Comparison of ENCODE assay signal across 1 cellular context in the genomic region with DNA sequence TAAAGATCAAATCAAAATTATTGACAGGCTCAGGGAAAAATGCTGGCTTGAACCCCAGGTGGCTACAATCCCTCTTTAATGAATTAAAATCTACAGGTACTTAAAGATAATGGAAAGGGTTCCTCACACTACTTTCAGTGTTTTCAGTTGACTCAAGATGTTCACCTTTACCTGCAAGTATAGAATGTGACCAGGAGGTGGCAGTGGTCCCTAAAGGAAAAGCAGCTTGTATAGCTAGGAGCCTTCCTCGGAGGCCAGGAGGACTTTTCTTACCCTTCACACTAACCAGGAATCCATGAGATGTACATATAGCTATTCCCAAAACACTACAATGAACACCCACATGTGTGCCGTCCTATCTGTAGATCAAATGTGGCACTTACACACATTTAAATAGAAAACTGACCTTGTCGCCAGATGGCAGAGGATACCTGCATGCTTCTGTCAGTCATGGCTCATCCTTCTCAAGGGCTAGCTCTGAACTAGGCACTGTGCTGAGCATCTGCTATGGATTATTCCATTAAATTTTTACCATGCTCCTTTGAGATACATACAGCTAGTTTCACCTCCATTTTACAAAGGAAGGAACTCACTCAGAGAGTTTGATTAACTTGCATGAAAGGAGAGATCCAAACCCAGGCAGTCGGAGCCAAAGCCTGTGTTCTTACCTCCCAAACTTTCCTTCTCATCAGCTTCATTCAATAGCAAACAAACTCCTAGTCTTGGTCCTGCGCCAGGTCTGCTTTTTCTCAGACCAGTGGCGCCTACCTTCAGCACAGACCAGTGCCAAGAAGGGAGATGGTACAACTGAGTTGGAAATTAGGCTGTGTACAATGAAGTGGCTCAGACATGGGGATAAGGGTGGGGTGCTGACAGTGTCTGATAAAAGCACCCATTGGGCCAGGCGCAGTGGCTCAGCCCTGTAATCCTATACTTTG.
A peak's percentile ranks its signal among the peaks of the same experiment; 100 is the strongest.
TF ChIP-seq lines count a peak whose summit lies in the region.

No MANE protein-coding gene starts in this region.

TF ChIP-seq in HepG2, 621 proteins besides CTCF, POLR2A, EP300 and RAD21 (continued from another document and continues in another):
- TF ChIP-seq, protein P1, sequence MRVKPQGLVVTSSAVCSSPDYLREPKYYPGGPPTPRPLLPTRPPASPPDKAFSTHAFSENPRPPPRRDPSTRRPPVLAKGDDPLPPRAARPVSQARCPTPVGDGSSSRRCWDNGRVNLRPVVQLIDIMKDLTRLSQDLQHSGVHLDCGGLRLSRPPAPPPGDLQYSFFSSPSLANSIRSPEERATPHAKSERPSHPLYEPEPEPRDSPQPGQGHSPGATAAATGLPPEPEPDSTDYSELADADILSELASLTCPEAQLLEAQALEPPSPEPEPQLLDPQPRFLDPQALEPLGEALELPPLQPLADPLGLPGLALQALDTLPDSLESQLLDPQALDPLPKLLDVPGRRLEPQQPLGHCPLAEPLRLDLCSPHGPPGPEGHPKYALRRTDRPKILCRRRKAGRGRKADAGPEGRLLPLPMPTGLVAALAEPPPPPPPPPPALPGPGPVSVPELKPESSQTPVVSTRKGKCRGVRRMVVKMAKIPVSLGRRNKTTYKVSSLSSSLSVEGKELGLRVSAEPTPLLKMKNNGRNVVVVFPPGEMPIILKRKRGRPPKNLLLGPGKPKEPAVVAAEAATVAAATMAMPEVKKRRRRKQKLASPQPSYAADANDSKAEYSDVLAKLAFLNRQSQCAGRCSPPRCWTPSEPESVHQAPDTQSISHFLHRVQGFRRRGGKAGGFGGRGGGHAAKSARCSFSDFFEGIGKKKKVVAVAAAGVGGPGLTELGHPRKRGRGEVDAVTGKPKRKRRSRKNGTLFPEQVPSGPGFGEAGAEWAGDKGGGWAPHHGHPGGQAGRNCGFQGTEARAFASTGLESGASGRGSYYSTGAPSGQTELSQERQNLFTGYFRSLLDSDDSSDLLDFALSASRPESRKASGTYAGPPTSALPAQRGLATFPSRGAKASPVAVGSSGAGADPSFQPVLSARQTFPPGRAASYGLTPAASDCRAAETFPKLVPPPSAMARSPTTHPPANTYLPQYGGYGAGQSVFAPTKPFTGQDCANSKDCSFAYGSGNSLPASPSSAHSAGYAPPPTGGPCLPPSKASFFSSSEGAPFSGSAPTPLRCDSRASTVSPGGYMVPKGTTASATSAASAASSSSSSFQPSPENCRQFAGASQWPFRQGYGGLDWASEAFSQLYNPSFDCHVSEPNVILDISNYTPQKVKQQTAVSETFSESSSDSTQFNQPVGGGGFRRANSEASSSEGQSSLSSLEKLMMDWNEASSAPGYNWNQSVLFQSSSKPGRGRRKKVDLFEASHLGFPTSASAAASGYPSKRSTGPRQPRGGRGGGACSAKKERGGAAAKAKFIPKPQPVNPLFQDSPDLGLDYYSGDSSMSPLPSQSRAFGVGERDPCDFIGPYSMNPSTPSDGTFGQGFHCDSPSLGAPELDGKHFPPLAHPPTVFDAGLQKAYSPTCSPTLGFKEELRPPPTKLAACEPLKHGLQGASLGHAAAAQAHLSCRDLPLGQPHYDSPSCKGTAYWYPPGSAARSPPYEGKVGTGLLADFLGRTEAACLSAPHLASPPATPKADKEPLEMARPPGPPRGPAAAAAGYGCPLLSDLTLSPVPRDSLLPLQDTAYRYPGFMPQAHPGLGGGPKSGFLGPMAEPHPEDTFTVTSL (CRISPR knock-in tag; IDR thresholded peaks at IDR 0.05; ENCODE audit: borderline replicate concordance), result no peak
- TF ChIP-seq ZFP1 (CRISPR knock-in tag; IDR thresholded peaks at IDR 0.05), result peak; percentile 27; the same call in 1 of the 2 replicates
- TF ChIP-seq, protein P2, sequence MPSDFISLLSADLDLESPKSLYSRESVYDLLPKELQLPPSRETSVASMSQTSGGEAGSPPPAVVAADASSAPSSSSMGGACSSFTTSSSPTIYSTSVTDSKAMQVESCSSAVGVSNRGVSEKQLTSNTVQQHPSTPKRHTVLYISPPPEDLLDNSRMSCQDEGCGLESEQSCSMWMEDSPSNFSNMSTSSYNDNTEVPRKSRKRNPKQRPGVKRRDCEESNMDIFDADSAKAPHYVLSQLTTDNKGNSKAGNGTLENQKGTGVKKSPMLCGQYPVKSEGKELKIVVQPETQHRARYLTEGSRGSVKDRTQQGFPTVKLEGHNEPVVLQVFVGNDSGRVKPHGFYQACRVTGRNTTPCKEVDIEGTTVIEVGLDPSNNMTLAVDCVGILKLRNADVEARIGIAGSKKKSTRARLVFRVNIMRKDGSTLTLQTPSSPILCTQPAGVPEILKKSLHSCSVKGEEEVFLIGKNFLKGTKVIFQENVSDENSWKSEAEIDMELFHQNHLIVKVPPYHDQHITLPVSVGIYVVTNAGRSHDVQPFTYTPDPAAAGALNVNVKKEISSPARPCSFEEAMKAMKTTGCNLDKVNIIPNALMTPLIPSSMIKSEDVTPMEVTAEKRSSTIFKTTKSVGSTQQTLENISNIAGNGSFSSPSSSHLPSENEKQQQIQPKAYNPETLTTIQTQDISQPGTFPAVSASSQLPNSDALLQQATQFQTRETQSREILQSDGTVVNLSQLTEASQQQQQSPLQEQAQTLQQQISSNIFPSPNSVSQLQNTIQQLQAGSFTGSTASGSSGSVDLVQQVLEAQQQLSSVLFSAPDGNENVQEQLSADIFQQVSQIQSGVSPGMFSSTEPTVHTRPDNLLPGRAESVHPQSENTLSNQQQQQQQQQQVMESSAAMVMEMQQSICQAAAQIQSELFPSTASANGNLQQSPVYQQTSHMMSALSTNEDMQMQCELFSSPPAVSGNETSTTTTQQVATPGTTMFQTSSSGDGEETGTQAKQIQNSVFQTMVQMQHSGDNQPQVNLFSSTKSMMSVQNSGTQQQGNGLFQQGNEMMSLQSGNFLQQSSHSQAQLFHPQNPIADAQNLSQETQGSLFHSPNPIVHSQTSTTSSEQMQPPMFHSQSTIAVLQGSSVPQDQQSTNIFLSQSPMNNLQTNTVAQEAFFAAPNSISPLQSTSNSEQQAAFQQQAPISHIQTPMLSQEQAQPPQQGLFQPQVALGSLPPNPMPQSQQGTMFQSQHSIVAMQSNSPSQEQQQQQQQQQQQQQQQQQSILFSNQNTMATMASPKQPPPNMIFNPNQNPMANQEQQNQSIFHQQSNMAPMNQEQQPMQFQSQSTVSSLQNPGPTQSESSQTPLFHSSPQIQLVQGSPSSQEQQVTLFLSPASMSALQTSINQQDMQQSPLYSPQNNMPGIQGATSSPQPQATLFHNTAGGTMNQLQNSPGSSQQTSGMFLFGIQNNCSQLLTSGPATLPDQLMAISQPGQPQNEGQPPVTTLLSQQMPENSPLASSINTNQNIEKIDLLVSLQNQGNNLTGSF (CRISPR knock-in tag; IDR thresholded peaks at IDR 0.05), result no peak
- TF ChIP-seq NR2F6 (IDR thresholded peaks at IDR 0.05), result no peak
- TF ChIP-seq NR2F6 (CRISPR knock-in tag; IDR thresholded peaks at IDR 0.05), result peak; percentile 44; the same call in 1 of the 2 replicates
- no peak for TF ChIP-seq ZNF543 (CRISPR knock-in tag; IDR thresholded peaks at IDR 0.05)
- TF ChIP-seq, protein P3, sequence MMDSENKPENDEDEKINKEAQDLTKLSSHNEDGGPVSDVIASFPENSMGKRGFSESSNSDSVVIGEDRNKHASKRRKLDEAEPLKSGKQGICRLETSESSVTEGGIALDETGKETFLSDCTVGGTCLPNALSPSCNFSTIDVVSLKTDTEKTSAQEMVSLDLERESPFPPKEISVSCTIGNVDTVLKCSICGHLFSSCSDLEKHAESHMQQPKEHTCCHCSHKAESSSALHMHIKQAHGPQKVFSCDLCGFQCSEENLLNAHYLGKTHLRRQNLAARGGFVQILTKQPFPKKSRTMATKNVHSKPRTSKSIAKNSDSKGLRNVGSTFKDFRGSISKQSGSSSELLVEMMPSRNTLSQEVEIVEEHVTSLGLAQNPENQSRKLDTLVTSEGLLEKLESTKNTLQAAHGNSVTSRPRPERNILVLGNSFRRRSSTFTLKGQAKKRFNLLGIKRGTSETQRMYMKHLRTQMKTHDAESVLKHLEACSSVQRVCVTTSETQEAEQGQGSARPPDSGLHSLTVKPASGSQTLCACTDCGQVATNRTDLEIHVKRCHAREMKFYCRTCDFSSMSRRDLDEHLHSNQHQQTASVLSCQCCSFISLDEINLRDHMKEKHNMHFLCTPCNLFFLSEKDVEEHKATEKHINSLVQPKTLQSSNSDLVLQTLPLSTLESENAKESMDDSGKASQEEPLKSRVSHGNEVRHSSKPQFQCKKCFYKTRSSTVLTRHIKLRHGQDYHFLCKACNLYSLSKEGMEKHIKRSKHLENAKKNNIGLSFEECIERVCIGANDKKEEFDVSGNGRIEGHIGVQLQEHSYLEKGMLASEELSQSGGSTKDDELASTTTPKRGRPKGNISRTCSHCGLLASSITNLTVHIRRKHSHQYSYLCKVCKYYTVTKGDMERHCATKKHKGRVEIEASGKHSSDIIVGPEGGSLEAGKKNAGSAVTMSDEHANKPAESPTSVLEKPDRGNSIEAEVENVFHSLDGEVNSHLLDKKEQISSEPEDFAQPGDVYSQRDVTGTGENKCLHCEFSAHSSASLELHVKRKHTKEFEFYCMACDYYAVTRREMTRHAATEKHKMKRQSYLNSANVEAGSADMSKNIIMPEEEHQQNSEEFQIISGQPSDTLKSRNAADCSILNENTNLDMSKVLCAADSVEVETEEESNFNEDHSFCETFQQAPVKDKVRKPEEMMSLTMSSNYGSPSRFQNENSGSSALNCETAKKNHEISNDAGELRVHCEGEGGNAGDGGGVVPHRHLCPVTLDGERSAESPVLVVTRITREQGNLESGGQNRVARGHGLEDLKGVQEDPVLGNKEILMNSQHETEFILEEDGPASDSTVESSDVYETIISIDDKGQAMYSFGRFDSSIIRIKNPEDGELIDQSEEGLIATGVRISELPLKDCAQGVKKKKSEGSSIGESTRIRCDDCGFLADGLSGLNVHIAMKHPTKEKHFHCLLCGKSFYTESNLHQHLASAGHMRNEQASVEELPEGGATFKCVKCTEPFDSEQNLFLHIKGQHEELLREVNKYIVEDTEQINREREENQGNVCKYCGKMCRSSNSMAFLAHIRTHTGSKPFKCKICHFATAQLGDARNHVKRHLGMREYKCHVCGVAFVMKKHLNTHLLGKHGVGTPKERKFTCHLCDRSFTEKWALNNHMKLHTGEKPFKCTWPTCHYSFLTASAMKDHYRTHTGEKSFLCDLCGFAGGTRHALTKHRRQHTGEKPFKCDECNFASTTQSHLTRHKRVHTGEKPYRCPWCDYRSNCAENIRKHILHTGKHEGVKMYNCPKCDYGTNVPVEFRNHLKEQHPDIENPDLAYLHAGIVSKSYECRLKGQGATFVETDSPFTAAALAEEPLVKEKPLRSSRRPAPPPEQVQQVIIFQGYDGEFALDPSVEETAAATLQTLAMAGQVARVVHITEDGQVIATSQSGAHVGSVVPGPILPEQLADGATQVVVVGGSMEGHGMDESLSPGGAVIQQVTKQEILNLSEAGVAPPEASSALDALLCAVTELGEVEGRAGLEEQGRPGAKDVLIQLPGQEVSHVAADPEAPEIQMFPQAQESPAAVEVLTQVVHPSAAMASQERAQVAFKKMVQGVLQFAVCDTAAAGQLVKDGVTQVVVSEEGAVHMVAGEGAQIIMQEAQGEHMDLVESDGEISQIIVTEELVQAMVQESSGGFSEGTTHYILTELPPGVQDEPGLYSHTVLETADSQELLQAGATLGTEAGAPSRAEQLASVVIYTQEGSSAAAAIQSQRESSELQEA (CRISPR knock-in tag; IDR thresholded peaks at IDR 0.05; ENCODE audit: not compliant biosample characterization), result no peak
- TF ChIP-seq XRCC5 (optimal IDR thresholded peaks at IDR 0.05; ENCODE audit: low read length), result no peak
- TF ChIP-seq MZF1 (CRISPR knock-in tag; IDR thresholded peaks at IDR 0.05; ENCODE audit: borderline replicate concordance), result no peak
- no peak for TF ChIP-seq RFXANK (CRISPR knock-in tag; IDR thresholded peaks at IDR 0.05)
- no peak for TF ChIP-seq NFIB (CRISPR knock-in tag; IDR thresholded peaks at IDR 0.05; ENCODE audit: borderline replicate concordance)
- TF ChIP-seq NFATC3 (CRISPR knock-in tag; IDR thresholded peaks at IDR 0.05), result no peak
- no peak for TF ChIP-seq MATR3 (CRISPR knock-in tag; IDR thresholded peaks at IDR 0.05)
- TF ChIP-seq, protein P4, sequence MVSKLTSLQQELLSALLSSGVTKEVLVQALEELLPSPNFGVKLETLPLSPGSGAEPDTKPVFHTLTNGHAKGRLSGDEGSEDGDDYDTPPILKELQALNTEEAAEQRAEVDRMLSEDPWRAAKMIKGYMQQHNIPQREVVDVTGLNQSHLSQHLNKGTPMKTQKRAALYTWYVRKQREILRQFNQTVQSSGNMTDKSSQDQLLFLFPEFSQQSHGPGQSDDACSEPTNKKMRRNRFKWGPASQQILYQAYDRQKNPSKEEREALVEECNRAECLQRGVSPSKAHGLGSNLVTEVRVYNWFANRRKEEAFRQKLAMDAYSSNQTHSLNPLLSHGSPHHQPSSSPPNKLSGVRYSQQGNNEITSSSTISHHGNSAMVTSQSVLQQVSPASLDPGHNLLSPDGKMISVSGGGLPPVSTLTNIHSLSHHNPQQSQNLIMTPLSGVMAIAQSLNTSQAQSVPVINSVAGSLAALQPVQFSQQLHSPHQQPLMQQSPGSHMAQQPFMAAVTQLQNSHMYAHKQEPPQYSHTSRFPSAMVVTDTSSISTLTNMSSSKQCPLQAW (CRISPR knock-in tag; IDR thresholded peaks at IDR 0.05), result 0 out of 2 replicates have a peak, but pooled peaks have one; percentile 48
- TF ChIP-seq SMC3 (IDR thresholded peaks at IDR 0.05; ENCODE audit: low read length), result peak; percentile 98
- TF ChIP-seq PAF1 (CRISPR knock-in tag; IDR thresholded peaks at IDR 0.05), result no peak
- TF ChIP-seq, protein P5, sequence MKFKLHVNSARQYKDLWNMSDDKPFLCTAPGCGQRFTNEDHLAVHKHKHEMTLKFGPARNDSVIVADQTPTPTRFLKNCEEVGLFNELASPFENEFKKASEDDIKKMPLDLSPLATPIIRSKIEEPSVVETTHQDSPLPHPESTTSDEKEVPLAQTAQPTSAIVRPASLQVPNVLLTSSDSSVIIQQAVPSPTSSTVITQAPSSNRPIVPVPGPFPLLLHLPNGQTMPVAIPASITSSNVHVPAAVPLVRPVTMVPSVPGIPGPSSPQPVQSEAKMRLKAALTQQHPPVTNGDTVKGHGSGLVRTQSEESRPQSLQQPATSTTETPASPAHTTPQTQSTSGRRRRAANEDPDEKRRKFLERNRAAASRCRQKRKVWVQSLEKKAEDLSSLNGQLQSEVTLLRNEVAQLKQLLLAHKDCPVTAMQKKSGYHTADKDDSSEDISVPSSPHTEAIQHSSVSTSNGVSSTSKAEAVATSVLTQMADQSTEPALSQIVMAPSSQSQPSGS (CRISPR knock-in tag; IDR thresholded peaks at IDR 0.05), result no peak
- TF ChIP-seq NFRKB (IDR thresholded peaks at IDR 0.05), result no peak
- TF ChIP-seq ZNF343 (CRISPR knock-in tag; IDR thresholded peaks at IDR 0.05), result no peak
- TF ChIP-seq NRL (CRISPR knock-in tag; IDR thresholded peaks at IDR 0.05; ENCODE audit: borderline replicate concordance), result no peak
- TF ChIP-seq, protein P6, sequence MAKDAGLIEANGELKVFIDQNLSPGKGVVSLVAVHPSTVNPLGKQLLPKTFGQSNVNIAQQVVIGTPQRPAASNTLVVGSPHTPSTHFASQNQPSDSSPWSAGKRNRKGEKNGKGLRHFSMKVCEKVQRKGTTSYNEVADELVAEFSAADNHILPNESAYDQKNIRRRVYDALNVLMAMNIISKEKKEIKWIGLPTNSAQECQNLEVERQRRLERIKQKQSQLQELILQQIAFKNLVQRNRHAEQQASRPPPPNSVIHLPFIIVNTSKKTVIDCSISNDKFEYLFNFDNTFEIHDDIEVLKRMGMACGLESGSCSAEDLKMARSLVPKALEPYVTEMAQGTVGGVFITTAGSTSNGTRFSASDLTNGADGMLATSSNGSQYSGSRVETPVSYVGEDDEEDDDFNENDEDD (CRISPR knock-in tag; IDR thresholded peaks at IDR 0.05; ENCODE audit: borderline replicate concordance), result no peak
- no peak for TF ChIP-seq JUNB (CRISPR knock-in tag; IDR thresholded peaks at IDR 0.05; ENCODE audit: borderline replicate concordance)
- TF ChIP-seq, protein P7, sequence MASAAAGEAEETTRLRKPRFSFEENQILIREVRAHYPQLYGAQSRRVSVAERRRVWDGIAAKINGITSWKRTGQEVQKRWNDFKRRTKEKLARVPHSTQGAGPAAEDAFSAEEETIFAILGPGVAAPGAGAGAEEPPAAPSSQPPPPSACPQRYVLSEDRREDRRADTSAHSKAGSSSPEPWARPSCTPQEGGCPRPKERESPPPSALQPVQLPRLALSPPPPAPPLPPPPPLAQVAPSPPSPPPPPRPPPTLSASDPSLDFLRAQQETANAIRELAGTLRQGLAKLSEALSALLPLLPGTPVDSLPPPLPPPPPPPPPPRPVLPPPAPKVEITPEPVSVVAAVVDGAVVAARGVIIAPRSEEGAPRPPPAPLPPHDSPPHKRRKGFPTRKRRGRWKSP (CRISPR knock-in tag; IDR thresholded peaks at IDR 0.05), result no peak
- TF ChIP-seq ZNF768 (CRISPR knock-in tag; IDR thresholded peaks at IDR 0.05), result no peak
